ENCODE assay signal across 30 cellular contexts in the genomic region with DNA sequence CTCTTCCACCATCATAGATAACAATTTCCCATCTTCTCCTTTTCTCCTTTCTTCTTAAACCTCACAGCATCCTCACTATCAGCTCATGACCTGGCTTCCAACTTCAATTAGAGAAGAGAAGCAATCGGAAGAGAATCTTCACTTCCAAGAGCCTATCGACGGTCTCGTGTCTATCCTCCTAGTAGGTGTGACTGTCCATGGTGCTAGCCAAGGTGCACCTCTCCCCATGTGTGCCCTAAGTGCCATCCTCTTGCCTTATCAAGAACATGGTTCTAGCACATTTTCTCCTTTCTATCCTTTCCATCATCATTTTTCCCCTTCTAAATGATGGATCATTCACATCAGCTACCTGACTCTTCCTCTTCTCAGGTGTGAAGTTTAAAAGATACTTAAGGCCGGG.
"Had no signal": no experiment of that assay in that cellular context is flagged by ENCODE, and none has a peak within 500 bp of the region (broad histone marks: within the 10 kb centered on the region; RNA-seq: fewer than 3 reads in every experiment).

No MANE protein-coding gene starts in this region.

- FAIRE-seq: colon had no signal

- ATAC-seq: activated CD4-positive, alpha-beta T cell treated with anti-CD3 and anti-CD28 coated beads for 36 hours; activated CD8-positive, alpha-beta memory T cell treated with anti-CD3 and anti-CD28 coated beads, Interleukin-2, amount 10 ng/mL, durations not matched to agents 7 days and 5 days; activated CD8-positive, alpha-beta T cell treated with anti-CD3 and anti-CD28 coated beads, Interleukin-2, amount 10 ng/mL, durations not matched to agents 7 days and 5 days; activated naive CD8-positive, alpha-beta T cell treated with anti-CD3 and anti-CD28 coated beads, Interleukin-2, amount 50 U/mL, for 24 hours; body of pancreas; effector memory CD8-positive, alpha-beta T cell; foreskin keratinocyte; gastrocnemius medialis; heart left ventricle had no signal

- DNase-seq: activated CD4-positive, alpha-beta memory T cell treated with anti-CD3 and anti-CD28 coated beads for 36 hours; activated CD4-positive, alpha-beta T cell treated with anti-CD3 and anti-CD28 coated beads for 36 hours; activated CD4-positive, alpha-beta T cell treated with anti-CD3 and anti-CD28 coated beads, Interleukin-2, amount 10 ng/mL, durations not matched to agents 24 days and 14 days; activated CD4-positive, CD25-positive, alpha-beta regulatory T cell; activated CD4-positive, CD25-positive, alpha-beta regulatory T cell treated with anti-CD3 and anti-CD28 coated beads, Interleukin-2, amount 50 U/mL, for 72 hours; activated CD8-positive, alpha-beta memory T cell treated with anti-CD3 and anti-CD28 coated beads, Interleukin-2, amount 10 ng/mL, durations not matched to agents 7 days and 5 days; activated CD8-positive, alpha-beta memory T cell treated with anti-CD3 and anti-CD28 coated beads, Interleukin-2, amount 50 U/mL, for 4 hours; activated CD8-positive, alpha-beta T cell treated with anti-CD3 and anti-CD28 coated beads, Interleukin-2, amount 10 ng/mL, durations not matched to agents 7 days and 5 days; activated effector memory CD4-positive, alpha-beta T cell treated with anti-CD3 and anti-CD28 coated beads, Interleukin-2, amount 50 U/mL, for 16 hours; activated naive CD4-positive, alpha-beta T cell treated with anti-CD3 and anti-CD28 coated beads for 36 hours; activated naive CD8-positive, alpha-beta T cell treated with anti-CD3 and anti-CD28 coated beads for 36 hours; activated naive CD8-positive, alpha-beta T cell treated with anti-CD3 and anti-CD28 coated beads, Interleukin-2, amount 50 U/mL, for 24 hours; activated T-cell treated with anti-CD3 and anti-CD28 coated beads, Interleukin-2, amount 50 U/mL, for 1 hour; activated T-cell treated with anti-CD3 and anti-CD28 coated beads, Interleukin-2, amount 50 U/mL, for 48 hours; adrenal gland; amygdala; aorta; body of pancreas; caudate nucleus; cortex of kidney; dermis blood vessel endothelial cell; effector CD4-positive, alpha-beta T cell; effector memory CD8-positive, alpha-beta T cell; erythroblast; foreskin keratinocyte; gastrocnemius medialis; glutamatergic neuron; heart left ventricle had no signal

- H3K27ac ChIP-seq: adrenal gland, body of pancreas, esophagus muscularis mucosa, foreskin keratinocyte, gastrocnemius medialis, heart left ventricle had no signal

- H3K27me3 ChIP-seq: adrenal gland, body of pancreas, esophagus muscularis mucosa, foreskin keratinocyte, gastrocnemius medialis, heart left ventricle had no signal

- H3K36me3 ChIP-seq: adrenal gland, esophagus muscularis mucosa, gastrocnemius medialis, heart left ventricle had no signal

- H3K4me3 ChIP-seq: adrenal gland, body of pancreas, esophagus muscularis mucosa, gastrocnemius medialis, heart left ventricle had no signal

- H3K4me1 ChIP-seq: adrenal gland, body of pancreas, foreskin keratinocyte had no signal

- H3K9me3 ChIP-seq: adrenal gland, body of pancreas, esophagus muscularis mucosa, gastrocnemius medialis, heart left ventricle had no signal
